Comparison of ENCODE assay signal across 18 cellular contexts in the genomic region with DNA sequence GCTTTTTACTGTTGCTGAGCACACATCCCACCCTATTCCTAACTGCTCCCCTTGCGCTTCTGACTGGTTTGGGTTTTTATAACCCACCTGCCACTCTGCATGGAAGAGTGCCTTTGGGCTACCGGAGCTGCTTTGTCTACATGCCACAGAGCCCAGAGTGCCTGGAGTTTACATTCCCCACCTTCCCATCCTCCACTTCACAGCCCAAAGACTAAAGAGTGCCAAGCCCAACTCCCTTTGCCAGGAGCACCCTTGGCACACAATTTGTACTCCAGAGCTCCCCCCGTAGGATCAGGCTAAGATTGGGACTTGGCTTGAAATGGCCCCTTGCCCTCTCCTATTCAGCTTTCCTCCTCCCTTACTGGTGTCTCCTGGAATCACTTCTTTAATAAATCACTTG.
"Had no signal": no experiment of that assay in that cellular context is flagged by ENCODE, and none has a peak within 500 bp of the region (broad histone marks: within the 10 kb centered on the region; RNA-seq: fewer than 3 reads in every experiment).

No MANE protein-coding gene starts in this region.

- H3K27me3 ChIP-seq: esophagus squamous epithelium, ovary, testis, upper lobe of left lung had no signal

- DNase-seq: activated CD4-positive, alpha-beta memory T cell treated with anti-CD3 and anti-CD28 coated beads for 36 hours; activated CD4-positive, alpha-beta T cell treated with anti-CD3 and anti-CD28 coated beads for 36 hours; activated CD8-positive, alpha-beta memory T cell treated with anti-CD3 and anti-CD28 coated beads, Interleukin-2, amount 10 ng/mL, durations not matched to agents 7 days and 5 days; dermis blood vessel endothelial cell; effector memory CD4-positive, alpha-beta T cell; esophagus squamous epithelium; islet precursor cell; left colon; mammary epithelial cell; ovary; stimulated activated CD4-positive, alpha-beta T cell treated with anti-CD3 and anti-CD28 coated beads, Interleukin-4, amount 100 ng/mL, for 1 hour; testis had no signal

- H3K4me2 ChIP-seq: smooth muscle cell had no signal

- H3K36me3 ChIP-seq: esophagus squamous epithelium, ovary, upper lobe of left lung, WERI-Rb-1 had no signal

- ATAC-seq: activated CD4-positive, alpha-beta T cell treated with anti-CD3 and anti-CD28 coated beads for 36 hours; activated CD8-positive, alpha-beta memory T cell treated with anti-CD3 and anti-CD28 coated beads, Interleukin-2, amount 10 ng/mL, durations not matched to agents 7 days and 5 days; left colon; sciatic nerve had no signal

- H3K9me3 Mint-ChIP-seq: activated CD4-positive, alpha-beta memory T cell treated with anti-CD3 and anti-CD28 coated beads for 36 hours; neural crest cell had no signal

- H3K27ac Mint-ChIP-seq: activated CD4-positive, alpha-beta memory T cell treated with anti-CD3 and anti-CD28 coated beads for 36 hours; activated CD4-positive, alpha-beta T cell treated with anti-CD3 and anti-CD28 coated beads for 36 hours; activated CD8-positive, alpha-beta memory T cell treated with anti-CD3 and anti-CD28 coated beads, Interleukin-2, amount 10 ng/mL, durations not matched to agents 7 days and 5 days; activated naive CD8-positive, alpha-beta T cell had no signal

- H3K36me3 Mint-ChIP-seq: activated CD4-positive, alpha-beta memory T cell treated with anti-CD3 and anti-CD28 coated beads for 36 hours; activated naive CD8-positive, alpha-beta T cell had no signal

- H3K9me3 ChIP-seq: esophagus squamous epithelium, ovary, testis, upper lobe of left lung had no signal

- H3K4me1 ChIP-seq: esophagus squamous epithelium, testis, upper lobe of left lung had no signal

- H3K27ac ChIP-seq: esophagus squamous epithelium, ovary, testis, upper lobe of left lung, WERI-Rb-1 had no signal

- H3K4me3 ChIP-seq: esophagus squamous epithelium, ovary, smooth muscle cell, testis, upper lobe of left lung had no signal

- H3K4me3 Mint-ChIP-seq: activated CD4-positive, alpha-beta memory T cell treated with anti-CD3 and anti-CD28 coated beads for 36 hours; activated CD4-positive, alpha-beta T cell treated with anti-CD3 and anti-CD28 coated beads for 36 hours; activated CD8-positive, alpha-beta memory T cell treated with anti-CD3 and anti-CD28 coated beads, Interleukin-2, amount 10 ng/mL, durations not matched to agents 7 days and 5 days; activated naive CD8-positive, alpha-beta T cell; neural crest cell had no signal
